ENCODE assay signal across 37 cellular contexts in genomic region chr3:116678853-116679252, GRCh38. TPM values are rescaled to one million over a fixed set of nuclear protein-coding genes. Genes with fewer than 3 reads are reported as not detected.
"Had no signal": no experiment of that assay in that cellular context is flagged by ENCODE, and none has a peak within 500 bp of the region (broad histone marks: within the 10 kb centered on the region; RNA-seq: fewer than 3 reads in every experiment).

No MANE protein-coding gene starts in this region.

- H3K4me1 ChIP-seq: upper lobe of left lung had no signal

- H3K4me1 Mint-ChIP-seq: activated CD4-positive, alpha-beta memory T cell treated with anti-CD3 and anti-CD28 coated beads, Interleukin-2, amount 10 ng/mL, durations not matched to agents 7 days and 5 days; activated CD4-positive, alpha-beta T cell treated with anti-CD3 and anti-CD28 coated beads, Interleukin-2, amount 10 ng/mL, durations not matched to agents 24 days and 14 days; activated naive CD4-positive, alpha-beta T cell treated with anti-CD3 and anti-CD28 coated beads, Interleukin-2, amount 10 ng/mL, durations not matched to agents 7 days and 5 days; activated naive CD8-positive, alpha-beta T cell treated with anti-CD3 and anti-CD28 coated beads, Interleukin-2, amount 10 ng/mL, durations not matched to agents 7 days and 5 days; memory B cell; naive thymus-derived CD4-positive, alpha-beta T cell; stimulated activated effector memory CD8-positive, alpha-beta T cell treated with anti-CD3 and anti-CD28 coated beads, Interleukin-12 subunit alpha, Interleukin-12 subunit beta, amount 100 ng/mL, for 72 hours had no signal

- H3K27ac ChIP-seq: ovary, skin epidermis, thoracic aorta, upper lobe of left lung, WERI-Rb-1 had no signal

- H3K9me3 Mint-ChIP-seq: activated CD4-positive, alpha-beta memory T cell treated with anti-CD3 and anti-CD28 coated beads, Interleukin-2, amount 10 ng/mL, durations not matched to agents 7 days and 5 days; activated CD4-positive, alpha-beta T cell treated with anti-CD3 and anti-CD28 coated beads, Interleukin-2, amount 10 ng/mL, durations not matched to agents 24 days and 14 days; activated naive CD4-positive, alpha-beta T cell treated with anti-CD3 and anti-CD28 coated beads, Interleukin-2, amount 10 ng/mL, durations not matched to agents 7 days and 5 days; activated naive CD8-positive, alpha-beta T cell treated with anti-CD3 and anti-CD28 coated beads, Interleukin-2, amount 10 ng/mL, durations not matched to agents 7 days and 5 days; stimulated activated naive CD8-positive, alpha-beta T cell treated with anti-CD3 and anti-CD28 coated beads, Interleukin-15, Interleukin-2, amounts not matched to agents 100 ng/mL and 50 ng/mL, for 24 hours had no signal

- H3K9me3 ChIP-seq: ovary, thoracic aorta, upper lobe of left lung had no signal

- H3K27ac Mint-ChIP-seq: activated CD4-positive, alpha-beta memory T cell treated with anti-CD3 and anti-CD28 coated beads, Interleukin-2, amount 10 ng/mL, durations not matched to agents 7 days and 5 days; activated CD4-positive, alpha-beta T cell treated with anti-CD3 and anti-CD28 coated beads, Interleukin-2, amount 10 ng/mL, durations not matched to agents 24 days and 14 days; activated naive CD4-positive, alpha-beta T cell treated with anti-CD3 and anti-CD28 coated beads, Interleukin-2, amount 10 ng/mL, durations not matched to agents 7 days and 5 days; activated naive CD8-positive, alpha-beta T cell treated with anti-CD3 and anti-CD28 coated beads, Interleukin-2, amount 10 ng/mL, durations not matched to agents 7 days and 5 days; activated T-cell treated with anti-CD3 and anti-CD28 coated beads, Interleukin-2, amount 50 U/mL, for 24 hours; memory B cell; progenitor cell of endocrine pancreas; stimulated activated effector memory CD8-positive, alpha-beta T cell treated with anti-CD3 and anti-CD28 coated beads, Interleukin-12 subunit alpha, Interleukin-12 subunit beta, amount 100 ng/mL, for 72 hours; stimulated activated naive CD8-positive, alpha-beta T cell treated with anti-CD3 and anti-CD28 coated beads, Interleukin-15, Interleukin-2, amounts not matched to agents 100 ng/mL and 50 ng/mL, for 24 hours had no signal

- H3K27me3 Mint-ChIP-seq: activated CD4-positive, alpha-beta memory T cell treated with anti-CD3 and anti-CD28 coated beads, Interleukin-2, amount 10 ng/mL, durations not matched to agents 7 days and 5 days; activated CD4-positive, alpha-beta T cell treated with anti-CD3 and anti-CD28 coated beads, Interleukin-2, amount 10 ng/mL, durations not matched to agents 24 days and 14 days; activated naive CD4-positive, alpha-beta T cell treated with anti-CD3 and anti-CD28 coated beads, Interleukin-2, amount 10 ng/mL, durations not matched to agents 7 days and 5 days; activated naive CD8-positive, alpha-beta T cell treated with anti-CD3 and anti-CD28 coated beads, Interleukin-2, amount 10 ng/mL, durations not matched to agents 7 days and 5 days; activated T-cell treated with anti-CD3 and anti-CD28 coated beads, Interleukin-2, amount 50 U/mL, for 24 hours; memory B cell; naive thymus-derived CD4-positive, alpha-beta T cell; progenitor cell of endocrine pancreas; stimulated activated naive CD8-positive, alpha-beta T cell treated with anti-CD3 and anti-CD28 coated beads, Interleukin-15, Interleukin-2, amounts not matched to agents 100 ng/mL and 50 ng/mL, for 24 hours had no signal

- H3K27me3 ChIP-seq: ovary, upper lobe of left lung had no signal

- H3K4me3 Mint-ChIP-seq: activated CD4-positive, alpha-beta memory T cell treated with anti-CD3 and anti-CD28 coated beads, Interleukin-2, amount 10 ng/mL, durations not matched to agents 7 days and 5 days; activated CD4-positive, alpha-beta T cell treated with anti-CD3 and anti-CD28 coated beads, Interleukin-2, amount 10 ng/mL, durations not matched to agents 24 days and 14 days; activated naive CD4-positive, alpha-beta T cell treated with anti-CD3 and anti-CD28 coated beads, Interleukin-2, amount 10 ng/mL, durations not matched to agents 7 days and 5 days; activated naive CD8-positive, alpha-beta T cell treated with anti-CD3 and anti-CD28 coated beads, Interleukin-2, amount 10 ng/mL, durations not matched to agents 7 days and 5 days; activated T-cell treated with anti-CD3 and anti-CD28 coated beads, Interleukin-2, amount 50 U/mL, for 24 hours; memory B cell; naive thymus-derived CD4-positive, alpha-beta T cell; stimulated activated effector memory CD8-positive, alpha-beta T cell treated with anti-CD3 and anti-CD28 coated beads, Interleukin-12 subunit alpha, Interleukin-12 subunit beta, amount 100 ng/mL, for 72 hours; stimulated activated naive CD8-positive, alpha-beta T cell treated with anti-CD3 and anti-CD28 coated beads, Interleukin-15, Interleukin-2, amounts not matched to agents 100 ng/mL and 50 ng/mL, for 24 hours had no signal

- H3K36me3 Mint-ChIP-seq: activated naive CD4-positive, alpha-beta T cell treated with anti-CD3 and anti-CD28 coated beads, Interleukin-2, amount 10 ng/mL, durations not matched to agents 7 days and 5 days; activated naive CD8-positive, alpha-beta T cell treated with anti-CD3 and anti-CD28 coated beads, Interleukin-2, amount 10 ng/mL, durations not matched to agents 7 days and 5 days; memory B cell; naive thymus-derived CD4-positive, alpha-beta T cell; stimulated activated effector memory CD8-positive, alpha-beta T cell treated with anti-CD3 and anti-CD28 coated beads, Interleukin-12 subunit alpha, Interleukin-12 subunit beta, amount 100 ng/mL, for 72 hours had no signal

- H3K36me3 ChIP-seq: ovary, thoracic aorta, upper lobe of left lung, WERI-Rb-1 had no signal

- ATAC-seq: left colon; naive thymus-derived CD4-positive, alpha-beta T cell; sciatic nerve had no signal

- H3K4me3 ChIP-seq: ovary, skin epidermis, thoracic aorta, upper lobe of left lung had no signal

- DNase-seq: activated CD4-positive, alpha-beta memory T cell treated with anti-CD3 and anti-CD28 coated beads, Interleukin-2, amount 10 ng/mL, durations not matched to agents 7 days and 5 days; activated CD4-positive, alpha-beta T cell treated with anti-CD3 and anti-CD28 coated beads, Interleukin-2, amount 10 ng/mL, durations not matched to agents 24 days and 14 days; activated CD4-positive, CD25-positive, alpha-beta regulatory T cell treated with anti-CD3 and anti-CD28 coated beads, Interleukin-2, amount 50 U/mL, for 72 hours; activated CD8-positive, alpha-beta memory T cell treated with anti-CD3 and anti-CD28 coated beads, Interleukin-2, amount 50 U/mL, for 48 hours; activated gamma-delta T cell; activated naive CD4-positive, alpha-beta T cell treated with anti-CD3 and anti-CD28 coated beads, Interleukin-2, amount 10 ng/mL, durations not matched to agents 7 days and 5 days; activated naive CD8-positive, alpha-beta T cell treated with anti-CD3 and anti-CD28 coated beads, Interleukin-2, amount 10 ng/mL, durations not matched to agents 7 days and 5 days; activated T-cell treated with anti-CD3 and anti-CD28 coated beads, Interleukin-2, amount 50 U/mL, for 24 hours; amniotic stem cell; caudate nucleus; head of caudate nucleus; hippocampal formation; kidney; left colon; midbrain; naive thymus-derived CD4-positive, alpha-beta T cell; ovary; stimulated activated CD4-positive, alpha-beta T cell treated with anti-CD3 and anti-CD28 coated beads, Interleukin-12 subunit alpha, Interleukin-12 subunit beta, amount 100 ng/mL, for 4 hours; stimulated activated CD4-positive, alpha-beta T cell treated with anti-CD3 and anti-CD28 coated beads, Interleukin-4, amount 100 ng/mL, for 24 hours; T1000; WERI-Rb-1 had no signal

RNA-seq across cellular contexts. Expression of gene TUSC7, which starts 30.7 kb away (rescaled TPM):
- total RNA-seq: activated CD4-positive, alpha-beta memory T cell treated with anti-CD3 and anti-CD28 coated beads, Interleukin-2, amount 10 ng/mL, durations not matched to agents 7 days and 5 days; activated CD4-positive, alpha-beta T cell treated with anti-CD3 and anti-CD28 coated beads, Interleukin-2, amount 10 ng/mL, durations not matched to agents 24 days and 14 days; activated naive CD8-positive, alpha-beta T cell treated with anti-CD3 and anti-CD28 coated beads, Interleukin-2, amount 10 ng/mL, durations not matched to agents 7 days and 5 days; endothelial cell of umbilical vein; fibroblast of lung; fibroblast of villous mesenchyme; kidney; left colon; lower leg skin; naive thymus-derived CD4-positive, alpha-beta T cell; ovary; progenitor cell of endocrine pancreas; renal cortical epithelial cell; sciatic nerve; subcutaneous adipose tissue; thoracic aorta; upper lobe of left lung had no signal
- polyA plus RNA-seq: endothelial cell of umbilical vein; esophagus; fibroblast of lung; naive thymus-derived CD4-positive, alpha-beta T cell; neural cell; ovary had no signal
